In genomic region chr1:150281221-150281757, GRCh38 we compare ENCODE assay signal across 8 cellular contexts. TPM values are rescaled to one million over a fixed set of nuclear protein-coding genes. Genes with fewer than 3 reads are reported as not detected.
DNase-seq lines count a peak whose midpoint lies in the region; ATAC-seq and TF ChIP-seq lines count a peak whose summit lies in the region.

No MANE protein-coding gene starts in this region.

- H3K4me1 ChIP-seq in cardiac muscle cell (ENCODE audit: low read depth) (peaks cover 6% of the 10 kb centered on the region), parathyroid adenoma (no peaks in the 10 kb centered on the region), upper lobe of right lung (peaks cover 8% of the 10 kb centered on the region)

- peak overlapping the region; percentile 87 for H3K27ac Mint-ChIP-seq in Calu3 (ENCODE audit: unreplicated experiment)
- peak overlapping the region; percentile 96 for H3K27ac Mint-ChIP-seq in activated naive CD8-positive, alpha-beta T cell

- ATAC-seq in upper lobe of right lung (peak; percentile 70), GM18498 (IDR thresholded peaks at IDR 0.05; ENCODE audit: unreplicated experiment) (no peak)

- no peaks in the 10 kb centered on the region for H3K9me3 ChIP-seq in cardiac muscle cell (ENCODE audit: low read depth)
- H3K9me3 ChIP-seq in parathyroid adenoma (ENCODE audit: control insufficient read depth, low read length) = no peaks in the 10 kb centered on the region
- no peaks in the 10 kb centered on the region for H3K9me3 ChIP-seq in upper lobe of right lung

- H3K36me3 ChIP-seq in cardiac muscle cell = peaks cover 7% of the 10 kb centered on the region
- no peaks in the 10 kb centered on the region for H3K36me3 ChIP-seq in parathyroid adenoma (ENCODE audit: control insufficient read depth, insufficient read depth, low read length)
- H3K36me3 ChIP-seq in upper lobe of right lung = no peaks in the 10 kb centered on the region

- H3K4me1 Mint-ChIP-seq in Calu3 (ENCODE audit: low read depth, unreplicated experiment) = peaks cover 26% of the 10 kb centered on the region
- H3K4me1 Mint-ChIP-seq in activated naive CD8-positive, alpha-beta T cell (ENCODE audit: low read depth) = peaks cover 28% of the 10 kb centered on the region

- H3K27me3 ChIP-seq in cardiac muscle cell (no peaks in the 10 kb centered on the region), parathyroid adenoma (ENCODE audit: control insufficient read depth, insufficient read depth, low read length) (no peaks in the 10 kb centered on the region), upper lobe of right lung (no peaks in the 10 kb centered on the region)

- peak overlapping the region; percentile 99 for H3K4me2 ChIP-seq in parathyroid adenoma (ENCODE audit: low read length)

- peak; percentile 75 for TF ChIP-seq CTCF in Calu3 (IDR thresholded peaks at IDR 0.05; ENCODE audit: unreplicated experiment)
- peak; percentile 73 for TF ChIP-seq CTCF in cardiac muscle cell (IDR thresholded peaks at IDR 0.05; ENCODE audit: low read depth, low read length)
- peak; percentile 75 for TF ChIP-seq CTCF in parathyroid adenoma (IDR thresholded peaks at IDR 0.05)
- peak; percentile 75 for TF ChIP-seq CTCF in upper lobe of right lung (IDR thresholded peaks at IDR 0.05)

- H3K27ac ChIP-seq in cardiac muscle cell (peak overlapping the region; percentile 69), parathyroid adenoma (peak overlapping the region; percentile 93), upper lobe of right lung (peak overlapping the region; percentile 96)

- H3K27me3 Mint-ChIP-seq in Calu3 (ENCODE audit: unreplicated experiment) = peaks cover 18% of the 10 kb centered on the region
- no peaks in the 10 kb centered on the region for H3K27me3 Mint-ChIP-seq in activated naive CD8-positive, alpha-beta T cell

- H3K4me3 Mint-ChIP-seq in Calu3 (ENCODE audit: low read depth, unreplicated experiment) = peak overlapping the region; percentile 79
- H3K4me3 Mint-ChIP-seq in activated naive CD8-positive, alpha-beta T cell = peak overlapping the region; percentile 87

- H3K36me3 Mint-ChIP-seq in Calu3 (ENCODE audit: insufficient read depth, unreplicated experiment) = peaks cover 15% of the 10 kb centered on the region
- no peaks in the 10 kb centered on the region for H3K36me3 Mint-ChIP-seq in activated naive CD8-positive, alpha-beta T cell

- peak; percentile 85 for DNase-seq in Calu3
- peak; percentile 79 to 94 for DNase-seq in Kasumi-1 (lab: John Stamatoyannopoulos, UW)
- DNase-seq in SHP77 treated with DMSO at 0.1 percent for 48 hours (lab: John Stamatoyannopoulos, UW) = peak; percentile 81
- peak; percentile 78 to 80 for DNase-seq in cardiac muscle cell (ENCODE audit: low read depth in 1 of 2, low spot score in 1 of 2)
- peak; percentile 79 for DNase-seq in upper lobe of right lung

- no peaks in the 10 kb centered on the region for H3K79me2 ChIP-seq in parathyroid adenoma

- CTCF ChIA-PET in Calu3 (lab: Charles Lee) = interaction anchor here (0.5 to 2.2 kb wide), 12 partner anchors 10 to 532 kb away, joined by 3 to 50 read pairs (median 3); partner anchors contain the start of genes APH1A, CA14 and PLEKHO1

- H3K9me3 Mint-ChIP-seq in Calu3 (ENCODE audit: low read depth, unreplicated experiment) = no peaks in the 10 kb centered on the region
- H3K9me3 Mint-ChIP-seq in activated naive CD8-positive, alpha-beta T cell (ENCODE audit: low read depth) = no peaks in the 10 kb centered on the region

- BruUV-seq in Calu3 (replicated peaks; lab: Mats Ljungman, UMichigan) = no TSS peak

- H3K9ac ChIP-seq in parathyroid adenoma = no peak overlapping the region

- H3K4me3 ChIP-seq in cardiac muscle cell (peak overlapping the region; percentile 34), parathyroid adenoma (ENCODE audit: low read depth, low read length) (peak overlapping the region; percentile 97), upper lobe of right lung (peak overlapping the region; percentile 64)

- peak overlapping the region; percentile 91 for H2AFZ ChIP-seq in parathyroid adenoma

- intact Hi-C loops in Calu3 (cut with micrococcal nuclease; ENCODE audit: unreplicated experiment) = loop anchor here (1.0 kb wide), 1 partner anchor 25 kb away; no protein-coding TSS in a partner anchor
- intact Hi-C loops in upper lobe of right lung (cut with DNase I) = no loop called here

RNA-seq across cellular contexts. Expression of gene CIART, which starts 1.1 kb away (rescaled TPM):
- 0.42 and 1.5 TPM in 2 replicates for total RNA-seq in Calu3 (2022)
- 15.4 and 17.7 TPM in 2 replicates for total RNA-seq in cardiac muscle cell
- 19.0 and 20.6 TPM in 2 replicates for polyA plus RNA-seq in cardiac muscle cell
- total RNA-seq in upper lobe of right lung = 10.6 TPM

RNA-seq across cellular contexts. Expression of gene C1orf54, which starts 8.7 kb away (rescaled TPM):
- total RNA-seq in Calu3 (2022) (0.76 TPM in 1 of 2 replicates, not detected in the other), cardiac muscle cell (9.2 and 11.1 TPM in 2 replicates), upper lobe of right lung (15.4 TPM)
- polyA plus RNA-seq in cardiac muscle cell = 35.6 and 37.2 TPM in 2 replicates

RNA-seq across cellular contexts. Expression of gene MRPS21, which starts 12.4 kb away (rescaled TPM):
- 66.9 and 67.4 TPM in 2 replicates for total RNA-seq in Calu3 (2022)
- 85.8 and 89.9 TPM in 2 replicates for total RNA-seq in cardiac muscle cell
- 126 and 133 TPM in 2 replicates for polyA plus RNA-seq in cardiac muscle cell
- 46.1 TPM for total RNA-seq in upper lobe of right lung

RNA-seq across cellular contexts. Expression of gene APH1A, which starts 12.5 kb away (rescaled TPM):
- 195 TPM in 2 replicates for total RNA-seq in Calu3 (2022)
- total RNA-seq in cardiac muscle cell = 74.1 and 78.6 TPM in 2 replicates
- polyA plus RNA-seq in cardiac muscle cell = 29.5 and 35.5 TPM in 2 replicates
- total RNA-seq in upper lobe of right lung = 135 TPM

RNA-seq across cellular contexts. Expression of gene CA14, which starts 23.7 kb away (rescaled TPM):
- total RNA-seq in Calu3 (2022) (1.0 and 1.3 TPM in 2 replicates), cardiac muscle cell (34.8 and 46.1 TPM in 2 replicates), upper lobe of right lung (0.55 TPM)
- polyA plus RNA-seq in cardiac muscle cell = 68.2 and 133 TPM in 2 replicates

Comparison
In these comparisons a context has a peak if more than half of its experiments do, and no peak if none do; other contexts are left out.
1. H3K4me3 ChIP-seq: peak in every context shown above with its lines; median percentile 97 in parathyroid adenoma; 64 in upper lobe of right lung; 34 in cardiac muscle cell.